In the genomic region with DNA sequence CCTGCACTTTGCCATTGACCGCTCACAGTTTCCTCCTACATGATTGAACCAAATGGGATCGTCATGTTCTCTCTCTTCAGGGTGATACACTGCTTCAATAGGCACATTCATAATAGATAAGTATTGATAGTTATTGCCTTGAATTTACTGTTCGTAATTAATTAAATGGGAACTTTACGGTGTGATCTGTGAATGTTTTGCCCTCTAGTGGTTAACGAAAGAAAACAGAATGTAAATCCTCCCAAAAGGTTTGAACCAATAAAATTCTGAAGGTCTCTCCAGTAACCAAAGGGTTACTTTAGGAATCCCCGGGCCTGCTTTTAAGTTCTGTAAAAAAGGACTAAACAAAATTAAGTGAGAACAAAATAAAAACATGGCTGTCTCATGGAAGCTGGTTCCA, we compare ENCODE assay signal across 13 cellular contexts.
DNase-seq lines count a peak whose midpoint lies in the region; ATAC-seq and TF ChIP-seq lines count a peak whose summit lies in the region.
"Had no signal": no experiment of that assay in that cellular context is flagged by ENCODE, and none has a peak within 500 bp of the region (broad histone marks: within the 10 kb centered on the region; RNA-seq: fewer than 3 reads in every experiment).

No MANE protein-coding gene starts in this region.

- 78 to 85% (median 80%) methylated on average over 6 of the region's 6 CpGs for WGBS in heart left ventricle, 4 donors
- 72% methylated on average over 6 of the region's 6 CpGs for WGBS in right cardiac atrium

- no peaks in the 10 kb centered on the region for H3K4me1 ChIP-seq in heart left ventricle
- H3K4me1 ChIP-seq in right cardiac atrium (ENCODE audit: control insufficient read depth, insufficient read depth, low read length): no peaks in the 10 kb centered on the region

- no peaks in the 10 kb centered on the region for H3K36me3 ChIP-seq in heart left ventricle

- ATAC-seq in heart left ventricle (no peak), right cardiac atrium (no peak), GM19397 (IDR thresholded peaks at IDR 0.05; ENCODE audit: unreplicated experiment) (no peak)
- ATAC-seq: naive thymus-derived CD8-positive, alpha-beta T cell; stimulated activated naive CD8-positive, alpha-beta T cell treated with anti-CD3 and anti-CD28 coated beads, Interleukin-15, Interleukin-2, amounts not matched to agents 100 U/mL and 50 U/mL, for 24 hours had no signal

- H3K4me3 ChIP-seq in heart left ventricle: no peak overlapping the region
- H3K4me3 ChIP-seq in right cardiac atrium (ENCODE audit: low read length): no peak overlapping the region
- no peak overlapping the region for H3K4me3 ChIP-seq in epithelial cell of proximal tubule (ENCODE audit: low read depth, low read length)

- H3K9me3 ChIP-seq in heart left ventricle (no peaks in the 10 kb centered on the region), right cardiac atrium (ENCODE audit: control insufficient read depth, low read length) (no peaks in the 10 kb centered on the region)

- intact Hi-C loops in heart left ventricle (cut with DNase I): no loop called here
- intact Hi-C loops in right cardiac atrium (cut with DNase I): no loop called here

- TF ChIP-seq POLR2A in heart left ventricle (IDR thresholded peaks at IDR 0.05): no peak

- no peak for DNase-seq in heart left ventricle
- no peak for DNase-seq in right cardiac atrium
- peak; percentile 41 for DNase-seq in OCI-M1 (lab: John Stamatoyannopoulos, UW)
- no peak for DNase-seq in epithelial cell of proximal tubule (ENCODE audit: low read depth)
- DNase-seq in AG08396 (ENCODE audit: low spot score): no peak
- DNase-seq in NCI-H2029 treated with DMSO at 0.1 percent for 48 hours (lab: John Stamatoyannopoulos, UW): no peak
- DNase-seq in NCI-H2227 (lab: John Stamatoyannopoulos, UW; ENCODE audit: unreplicated experiment): no peak
- DNase-seq: C1 segment of cervical spinal cord; naive thymus-derived CD8-positive, alpha-beta T cell; NCI-H2107; stimulated activated CD4-positive, alpha-beta T cell treated with anti-CD3 and anti-CD28 coated beads, Interleukin-15, amount 100 ng/mL, for 24 hours; stimulated activated naive CD8-positive, alpha-beta T cell treated with anti-CD3 and anti-CD28 coated beads, Interleukin-15, Interleukin-2, amounts not matched to agents 100 U/mL and 50 U/mL, for 24 hours had no signal

- H3K27ac ChIP-seq in heart left ventricle: no peak overlapping the region
- H3K27ac ChIP-seq in right cardiac atrium (ENCODE audit: low read length): no peak overlapping the region

- peak in 9 of 12 donors; percentile 13 to 44 (median 29) for TF ChIP-seq CTCF in heart left ventricle (IDR thresholded peaks at IDR 0.05)
- peak; percentile 60 for TF ChIP-seq CTCF in epithelial cell of proximal tubule (conservative IDR thresholded peaks at IDR 0.05; ENCODE audit: low read depth, low read length)

- H3K27me3 ChIP-seq in heart left ventricle: no peaks in the 10 kb centered on the region
- no peaks in the 10 kb centered on the region for H3K27me3 ChIP-seq in right cardiac atrium (ENCODE audit: control insufficient read depth, insufficient read depth)
